In the genomic region with DNA sequence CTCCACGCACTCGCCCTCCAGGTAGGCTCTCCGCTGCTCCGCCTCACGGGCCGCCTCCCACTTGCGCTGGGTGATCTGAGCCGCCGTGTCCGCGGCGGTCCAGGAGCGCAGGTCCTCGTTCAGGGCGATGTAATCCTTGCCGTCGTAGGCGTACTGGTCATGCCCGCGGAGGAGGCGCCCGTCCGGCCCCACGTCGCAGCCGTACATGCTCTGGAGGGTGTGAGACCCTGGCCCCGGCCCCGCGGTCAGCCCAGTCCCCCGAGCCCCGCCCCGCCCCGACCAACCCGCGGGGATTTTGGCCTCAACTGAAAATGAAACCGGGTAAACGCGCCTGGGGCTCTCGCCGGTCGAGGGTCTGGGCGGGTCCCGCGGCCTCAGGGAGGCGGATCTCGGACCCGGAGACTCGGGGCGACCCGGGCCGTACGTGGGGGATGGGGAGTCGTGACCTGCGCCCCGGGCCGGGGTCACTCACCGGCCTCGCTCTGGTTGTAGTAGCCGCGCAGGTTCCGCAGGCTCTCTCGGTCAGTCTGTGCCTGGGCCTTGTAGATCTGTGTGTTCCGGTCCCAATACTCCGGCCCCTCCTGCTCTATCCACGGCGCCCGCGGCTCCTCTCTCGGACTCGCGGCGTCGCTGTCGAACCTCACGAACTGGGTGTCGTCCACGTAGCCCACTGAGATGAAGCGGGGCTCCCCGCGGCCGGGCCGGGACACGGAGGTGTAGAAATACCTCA, we compare ENCODE assay signal across 7 cellular contexts. TPM values are rescaled to one million over a fixed set of nuclear protein-coding genes. Genes with fewer than 3 reads are reported as not detected.
A peak's percentile ranks its signal among the peaks of the same experiment; 100 is the strongest.
DNase-seq lines count a peak whose midpoint lies in the region; ATAC-seq and TF ChIP-seq lines count a peak whose summit lies in the region.

No MANE protein-coding gene starts in this region.

- no peak overlapping the region for H3K27ac Mint-ChIP-seq in glutamatergic neuron (ENCODE audit: unreplicated experiment)

- intact Hi-C loops in psoas muscle (cut with DNase I): no loop called here

- peaks cover under 1 to 20% (median 10%) of the 10 kb centered on the region in 3 donors for H3K27me3 ChIP-seq in psoas muscle (ENCODE audit: insufficient read depth in 3 of 3, low read length in 2 of 3)

- H3K9me3 Mint-ChIP-seq in glutamatergic neuron (ENCODE audit: unreplicated experiment): peaks cover 2% of the 10 kb centered on the region

- no peaks in the 10 kb centered on the region for H3K9me3 ChIP-seq in psoas muscle

- H3K36me3 Mint-ChIP-seq in glutamatergic neuron (ENCODE audit: unreplicated experiment): peaks cover 10% of the 10 kb centered on the region

- ATAC-seq in psoas muscle: peak; percentile 47 to 66 (median 60)

- H3K27ac ChIP-seq in psoas muscle: peak overlapping the region; percentile 58

- no peak for TF ChIP-seq CTCF in glutamatergic neuron (IDR thresholded peaks at IDR 0.05; ENCODE audit: partially characterized antibody, unreplicated experiment)
- TF ChIP-seq CTCF in psoas muscle (IDR thresholded peaks at IDR 0.05): no peak

- peaks cover 12% of the 10 kb centered on the region for H3K27me3 Mint-ChIP-seq in glutamatergic neuron (ENCODE audit: unreplicated experiment)

- peaks cover 0 to 3% of the 10 kb centered on the region in 2 donors for H3K36me3 ChIP-seq in psoas muscle (ENCODE audit: insufficient read depth in 1 of 2, low read depth in 1 of 2)

- WGBS in psoas muscle, 3 donors: 3 to 5% (median 5%) methylated on average over 55 to 79 of the region's 83 CpGs

- DNase-seq in Jurkat, Clone E6-1 (ENCODE audit: low read depth, low spot score): no peak
- peak; percentile 18 for DNase-seq in activated effector memory CD4-positive, alpha-beta T cell treated with Interleukin-2 at 50 U/mL for 16 hours
- DNase-seq in glutamatergic neuron (peak; percentile 30), psoas muscle (peak; percentile 46 to 64), T1000 (lab: John Stamatoyannopoulos, UW) (no peak), DMS153 (lab: John Stamatoyannopoulos, UW) (no peak)

- in situ Hi-C loops in GM18951 (cut with MboI; ENCODE audit: low sequenced_read_pairs, unreplicated experiment): no loop called here

- H3K4me1 Mint-ChIP-seq in glutamatergic neuron (ENCODE audit: low read depth, unreplicated experiment): no peaks in the 10 kb centered on the region

- no peaks in the 10 kb centered on the region for H3K4me1 ChIP-seq in psoas muscle

- TF ChIP-seq POLR2A in GM18951 (IDR thresholded peaks at IDR 0.05; ENCODE audit: extremely low read depth, insufficient read depth, insufficient read length): peak; percentile 4

- H3K4me3 Mint-ChIP-seq in glutamatergic neuron (ENCODE audit: unreplicated experiment): peak overlapping the region; percentile 85

- H3K4me3 ChIP-seq in Jurkat, Clone E6-1 (ENCODE audit: low read length): peak overlapping the region; percentile 60
- peak overlapping the region; percentile 67 for H3K4me3 ChIP-seq in psoas muscle

RNA-seq across cellular contexts. Expression of a gene that starts 0.6 kb away (rescaled TPM):
- 316 TPM for polyA plus RNA-seq in Jurkat, Clone E6-1 (2012; ENCODE audit: insufficient read depth, insufficient read length)
- total RNA-seq in glutamatergic neuron (ENCODE audit: unreplicated experiment): 11.4 TPM
- total RNA-seq in psoas muscle: 100 to 1,000 TPM; 185 to 402 (median 277) TPM
- 100 to 1,000 TPM; 138 to 237 (median 218) TPM for polyA plus RNA-seq in psoas muscle

RNA-seq across cellular contexts. Expression of a gene that starts 47.0 kb away (rescaled TPM):
- polyA plus RNA-seq in Jurkat, Clone E6-1 (2012; ENCODE audit: insufficient read depth, insufficient read length): 8.2 TPM
- total RNA-seq in glutamatergic neuron (ENCODE audit: unreplicated experiment): 0.42 TPM
- 1 to 10 TPM; 2.7 to 5.7 (median 4.2) TPM for total RNA-seq in psoas muscle
- polyA plus RNA-seq in psoas muscle: 1 to 10 TPM; 4.1 to 5.7 (median 5.0) TPM

Comparison
In these comparisons a context has a peak if more than half of its experiments do, and no peak if none do; other contexts are left out.
1. DNase-seq: peak in activated effector memory CD4-positive, alpha-beta T cell treated with Interleukin-2 at 50 U/mL for 16 hours (single experiment), glutamatergic neuron (single experiment) and psoas muscle (2 of 2); none in Jurkat, Clone E6-1 (single experiment), T1000 (single experiment) and DMS153 (single experiment).
2. RNA of a gene that starts 0.6 kb away (total RNA-seq): 185 to 402 TPM in psoas muscle; 11.4 TPM in glutamatergic neuron (single experiment); every median in the first group is over 10 times any median in the second.